In the genomic region with DNA sequence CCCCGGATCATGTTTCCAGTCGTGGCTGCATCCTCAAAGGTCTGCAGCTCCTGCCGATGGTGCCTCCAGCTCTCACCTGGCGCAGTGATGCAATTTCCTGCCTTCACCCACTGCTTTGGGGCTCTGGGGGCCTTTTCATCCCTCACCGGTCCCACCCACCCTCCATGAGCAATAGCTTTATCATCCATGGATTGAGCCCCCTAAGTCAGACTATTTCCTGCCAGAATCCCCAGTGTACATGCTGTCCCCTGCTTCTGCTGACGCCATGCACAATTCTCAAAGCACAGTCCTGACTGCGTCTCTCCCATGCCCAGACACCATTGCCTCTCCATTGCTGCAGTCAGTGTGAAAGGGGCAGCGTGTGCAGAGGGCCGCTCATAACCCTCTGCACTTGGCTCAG, we compare ENCODE assay signal across 1 cellular context.
TF ChIP-seq lines count a peak whose summit lies in the region.

No MANE protein-coding gene starts in this region.

TF ChIP-seq in H1, 55 proteins besides CTCF, POLR2A, EP300 and RAD21:
- TF ChIP-seq PHF8 (conservative IDR thresholded peaks at IDR 0.05; ENCODE audit: low read depth, low read length) (no peak), ATF3 (IDR thresholded peaks at IDR 0.05; ENCODE audit: insufficient read depth, low read depth, low read length) (no peak), CTBP2 (IDR thresholded peaks at IDR 0.05; ENCODE audit: borderline replicate concordance, insufficient read depth, insufficient read length, low read length) (no peak), CREB1 (IDR thresholded peaks at IDR 0.05) (no peak), SIRT6 (IDR thresholded peaks at IDR 0.05; ENCODE audit: low read length) (no peak), SP4 (IDR thresholded peaks at IDR 0.05; ENCODE audit: low read length) (no peak), FOSL1 (IDR thresholded peaks at IDR 0.05; ENCODE audit: insufficient read depth, low read depth, low read length) (no peak), NRF1 (IDR thresholded peaks at IDR 0.05; ENCODE audit: low read depth, low read length) (no peak), NANOG (IDR thresholded peaks at IDR 0.05; ENCODE audit: insufficient read depth, low read depth, low read length, poor library complexity, severe bottlenecking) (no peak), MAFK (IDR thresholded peaks at IDR 0.05; ENCODE audit: low read depth, low read length) (no peak), SRF (IDR thresholded peaks at IDR 0.05; ENCODE audit: low read depth, low read length) (no peak), SIX5 (IDR thresholded peaks at IDR 0.05; ENCODE audit: low read depth, low read length) (no peak), POLR2AphosphoS5 (IDR thresholded peaks at IDR 0.05; ENCODE audit: low read depth, low read length) (no peak), BRCA1 (IDR thresholded peaks at IDR 0.05; ENCODE audit: low read depth, low read length) (no peak), BACH1 (IDR thresholded peaks at IDR 0.05; ENCODE audit: low read length) (no peak)
